In genomic region chr12:64083285-64084210, GRCh38 we compare ENCODE assay signal across 2 cellular contexts.
TF ChIP-seq lines count a peak whose summit lies in the region.

No MANE protein-coding gene starts in this region.

TF ChIP-seq in liver, 16 proteins besides CTCF, POLR2A, EP300 and RAD21:
- no peak for TF ChIP-seq NR2F2 (IDR thresholded peaks at IDR 0.05)
- no peak for TF ChIP-seq GABPA (IDR thresholded peaks at IDR 0.05 in 1 of 2, conservative IDR thresholded peaks at IDR 0.05 in 1 of 2)
- TF ChIP-seq ATF3 (IDR thresholded peaks at IDR 0.05) = no peak
- no peak for TF ChIP-seq EGR1 (IDR thresholded peaks at IDR 0.05; ENCODE audit: low read depth in 2 of 2)
- TF ChIP-seq ZBTB33 (IDR thresholded peaks at IDR 0.05) = peak; percentile 37
- TF ChIP-seq, protein P1, sequence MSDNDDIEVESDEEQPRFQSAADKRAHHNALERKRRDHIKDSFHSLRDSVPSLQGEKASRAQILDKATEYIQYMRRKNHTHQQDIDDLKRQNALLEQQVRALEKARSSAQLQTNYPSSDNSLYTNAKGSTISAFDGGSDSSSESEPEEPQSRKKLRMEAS (IDR thresholded peaks at IDR 0.05) = peak; percentile 91
- no peak for TF ChIP-seq FOXA1 (IDR thresholded peaks at IDR 0.05)
- TF ChIP-seq RXRA (IDR thresholded peaks at IDR 0.05) = peak in 1 of 2 donors; percentile 12
- TF ChIP-seq HNF4A (conservative IDR thresholded peaks at IDR 0.05) = peak in 1 of 2 donors; percentile 10
- peak; percentile 17 for TF ChIP-seq YY1 (IDR thresholded peaks at IDR 0.05)
- TF ChIP-seq SP1 (IDR thresholded peaks at IDR 0.05) = peak; percentile 20

TF ChIP-seq in HepG2, 621 proteins besides CTCF, POLR2A, EP300 and RAD21:
- TF ChIP-seq FUBP1 (CRISPR knock-in tag; IDR thresholded peaks at IDR 0.05; ENCODE audit: borderline replicate concordance) (no peak), CSRNP1 (CRISPR knock-in tag; IDR thresholded peaks at IDR 0.05) (no peak), STAT5B (CRISPR knock-in tag; IDR thresholded peaks at IDR 0.05) (no peak)
TF ChIP-seq in HepG2: peak in this region for 0.
